36 cellular contexts compared by ENCODE assay signal in the genomic region with DNA sequence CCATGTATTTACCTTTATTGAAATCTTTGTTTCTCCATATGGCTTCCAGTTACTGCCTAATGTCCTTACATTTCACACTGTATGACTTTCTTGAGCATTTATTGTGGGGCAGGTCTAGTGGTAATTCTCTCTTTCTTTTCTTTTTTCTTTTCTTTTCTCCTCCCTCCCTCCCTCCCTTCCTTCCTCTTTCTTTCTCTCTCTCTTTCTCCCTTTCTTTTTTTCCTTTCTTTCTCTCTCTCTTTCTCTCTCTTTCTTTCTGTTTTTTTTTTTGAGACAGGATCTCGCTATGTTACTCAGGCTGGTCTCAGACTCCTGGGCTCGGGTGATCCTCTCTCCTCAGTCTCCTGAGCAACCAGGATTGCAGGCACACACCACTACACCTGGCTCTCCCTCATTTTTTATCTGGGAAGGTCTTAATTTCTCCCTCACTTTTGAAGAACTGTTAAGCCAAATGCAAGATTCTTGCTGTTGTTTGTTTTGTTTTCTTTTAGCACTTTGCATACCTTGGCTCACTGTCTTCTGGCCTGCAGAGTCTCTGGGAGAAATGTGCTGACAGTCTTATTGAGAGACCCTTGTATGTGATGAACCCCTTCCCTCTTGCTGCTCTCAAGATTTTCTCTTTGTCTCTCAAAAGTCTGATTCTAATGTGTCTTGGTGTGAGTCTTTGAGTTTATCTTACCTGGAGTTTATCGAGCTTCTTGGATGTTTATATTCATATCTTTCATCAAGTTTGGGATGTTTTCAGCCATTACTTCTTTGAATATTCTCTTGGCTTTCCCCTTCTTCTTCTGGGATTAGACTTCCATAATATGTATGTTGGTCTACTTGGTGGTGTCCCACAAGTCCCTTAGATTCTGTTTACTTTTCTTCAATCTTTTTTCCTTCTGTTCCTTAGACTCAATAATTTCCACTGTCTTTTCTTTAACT.
"Had no signal": no experiment of that assay in that cellular context is flagged by ENCODE, and none has a peak within 500 bp of the region (broad histone marks: within the 10 kb centered on the region; RNA-seq: fewer than 3 reads in every experiment).

No MANE protein-coding gene starts in this region.

- H3K27me3 ChIP-seq: ascending aorta, cardiac muscle cell had no signal

- H3K4me1 ChIP-seq: ascending aorta had no signal

- H3K4me1 Mint-ChIP-seq: activated B cell treated with CpG ODN at 0.5 μM for 24 hours; activated naive CD4-positive, alpha-beta T cell treated with anti-CD3 and anti-CD28 coated beads, Interleukin-2, amount 10 ng/mL, durations not matched to agents 7 days and 5 days; activated naive CD4-positive, alpha-beta T cell treated with anti-CD3 and anti-CD28 coated beads, Interleukin-2, amount 50 U/mL, for 24 hours; central memory CD8-positive, alpha-beta T cell had no signal

- H3K36me3 Mint-ChIP-seq: activated CD4-positive, alpha-beta memory T cell treated with anti-CD3 and anti-CD28 coated beads for 36 hours; activated naive CD4-positive, alpha-beta T cell treated with anti-CD3 and anti-CD28 coated beads, Interleukin-2, amount 10 ng/mL, durations not matched to agents 7 days and 5 days; brain had no signal

- ATAC-seq: activated CD8-positive, alpha-beta T cell treated with anti-CD3 and anti-CD28 coated beads for 36 hours; activated naive CD8-positive, alpha-beta T cell treated with anti-CD3 and anti-CD28 coated beads, Interleukin-2, amount 50 U/mL, for 24 hours; activated T-cell treated with anti-CD3 and anti-CD28 coated beads, Interleukin-2, amount 50 U/mL, for 4 hours; activated T-cell treated with anti-CD3 and anti-CD28 coated beads, Interleukin-2, amount 50 U/mL, for 72 hours had no signal

- H3K4me3 Mint-ChIP-seq: activated B cell treated with CpG ODN at 0.5 μM for 24 hours; activated CD4-positive, alpha-beta memory T cell treated with anti-CD3 and anti-CD28 coated beads for 36 hours; activated CD4-positive, alpha-beta T cell treated with anti-CD3 and anti-CD28 coated beads, Interleukin-2, amount 10 ng/mL, durations not matched to agents 24 days and 14 days; activated CD8-positive, alpha-beta T cell treated with anti-CD3 and anti-CD28 coated beads for 36 hours; activated naive CD4-positive, alpha-beta T cell treated with anti-CD3 and anti-CD28 coated beads, Interleukin-2, amount 10 ng/mL, durations not matched to agents 7 days and 5 days; activated naive CD4-positive, alpha-beta T cell treated with anti-CD3 and anti-CD28 coated beads, Interleukin-2, amount 50 U/mL, for 24 hours; activated naive CD8-positive, alpha-beta T cell; activated naive CD8-positive, alpha-beta T cell treated with anti-CD3 and anti-CD28 coated beads, Interleukin-2, amount 10 ng/mL, durations not matched to agents 7 days and 5 days; activated naive CD8-positive, alpha-beta T cell treated with anti-CD3 and anti-CD28 coated beads, Interleukin-2, amount 50 U/mL, for 24 hours; activated T-cell treated with anti-CD3 and anti-CD28 coated beads, Interleukin-2, amount 50 U/mL, for 4 hours; activated T-cell treated with anti-CD3 and anti-CD28 coated beads, Interleukin-2, amount 50 U/mL, for 72 hours; brain; central memory CD8-positive, alpha-beta T cell; T-helper 1 cell treated with Interleukin-12 subunit alpha and Interleukin-12 subunit beta and Interleukin-4 antibody, amounts not matched to agents 30 μg/mL and 1 μg/mL, for 36 hours; T-helper 2 cell treated with Interferon-gamma antibody and Interleukin-4, amounts not matched to agents 5 μg/mL and 100 μg/mL, for 36 hours had no signal

- H3K27ac Mint-ChIP-seq: activated B cell treated with CpG ODN at 0.5 μM for 24 hours; activated CD4-positive, alpha-beta memory T cell treated with anti-CD3 and anti-CD28 coated beads for 36 hours; activated CD4-positive, alpha-beta T cell treated with anti-CD3 and anti-CD28 coated beads, Interleukin-2, amount 10 ng/mL, durations not matched to agents 24 days and 14 days; activated CD8-positive, alpha-beta T cell treated with anti-CD3 and anti-CD28 coated beads for 36 hours; activated naive CD4-positive, alpha-beta T cell treated with anti-CD3 and anti-CD28 coated beads, Interleukin-2, amount 10 ng/mL, durations not matched to agents 7 days and 5 days; activated naive CD4-positive, alpha-beta T cell treated with anti-CD3 and anti-CD28 coated beads, Interleukin-2, amount 50 U/mL, for 24 hours; activated naive CD8-positive, alpha-beta T cell; activated naive CD8-positive, alpha-beta T cell treated with anti-CD3 and anti-CD28 coated beads, Interleukin-2, amount 10 ng/mL, durations not matched to agents 7 days and 5 days; activated naive CD8-positive, alpha-beta T cell treated with anti-CD3 and anti-CD28 coated beads, Interleukin-2, amount 50 U/mL, for 24 hours; activated T-cell treated with anti-CD3 and anti-CD28 coated beads, Interleukin-2, amount 50 U/mL, for 72 hours; activated T-helper 2 cell treated with anti-CD3 and anti-CD28 coated beads, Interferon-gamma antibody, Interleukin-2, Interleukin-4, amounts not matched to agents 10 μg/mL and 5 μg/mL and 100 μg/mL, durations not matched to agents 14 hours and 24 hours and 36 hours; brain; T-helper 1 cell treated with Interleukin-12 subunit alpha and Interleukin-12 subunit beta and Interleukin-4 antibody, amounts not matched to agents 30 μg/mL and 1 μg/mL, for 36 hours; T-helper 2 cell treated with Interferon-gamma antibody and Interleukin-4, amounts not matched to agents 5 μg/mL and 100 μg/mL, for 36 hours had no signal

- H3K27ac ChIP-seq: ascending aorta, cardiac muscle cell, VCaP had no signal

- H3K27me3 Mint-ChIP-seq: activated B cell treated with CpG ODN at 0.5 μM for 24 hours; activated CD4-positive, alpha-beta memory T cell treated with anti-CD3 and anti-CD28 coated beads for 36 hours; activated naive CD4-positive, alpha-beta T cell treated with anti-CD3 and anti-CD28 coated beads, Interleukin-2, amount 50 U/mL, for 24 hours; activated naive CD8-positive, alpha-beta T cell treated with anti-CD3 and anti-CD28 coated beads, Interleukin-2, amount 10 ng/mL, durations not matched to agents 7 days and 5 days; brain; central memory CD8-positive, alpha-beta T cell had no signal

- DNase-seq: activated B cell treated with CpG ODN at 0.5 μM for 24 hours; activated CD4-positive, alpha-beta memory T cell treated with anti-CD3 and anti-CD28 coated beads for 36 hours; activated CD4-positive, alpha-beta T cell treated with anti-CD3 and anti-CD28 coated beads for 4 hours; activated CD4-positive, alpha-beta T cell treated with anti-CD3 and anti-CD28 coated beads, Interleukin-2, amount 10 ng/mL, durations not matched to agents 24 days and 14 days; activated CD4-positive, alpha-beta T cell treated with anti-CD3 and anti-CD28 coated beads, Interleukin-2, amount 50 U/mL, for 1 hour; activated CD4-positive, alpha-beta T cell treated with anti-CD3 and anti-CD28 coated beads, Interleukin-2, amount 50 U/mL, for 4 hours; activated CD4-positive, CD25-positive, alpha-beta regulatory T cell treated with anti-CD3 and anti-CD28 coated beads, Interleukin-2, amount 50 U/mL, for 72 hours; activated CD8-positive, alpha-beta memory T cell treated with anti-CD3 and anti-CD28 coated beads, Interleukin-2, amount 50 U/mL, for 4 hours; activated CD8-positive, alpha-beta T cell treated with anti-CD3 and anti-CD28 coated beads for 36 hours; activated effector memory CD4-positive, alpha-beta T cell treated with Interleukin-2 at 50 U/mL for 16 hours; activated gamma-delta T cell; activated naive CD4-positive, alpha-beta T cell treated with anti-CD3 and anti-CD28 coated beads, Interleukin-2, amount 10 ng/mL, durations not matched to agents 7 days and 5 days; activated naive CD4-positive, alpha-beta T cell treated with Interleukin-2 at 50 U/mL for 16 hours; activated naive CD8-positive, alpha-beta T cell treated with anti-CD3 and anti-CD28 coated beads, Interleukin-2, amount 10 ng/mL, durations not matched to agents 7 days and 5 days; activated naive CD8-positive, alpha-beta T cell treated with anti-CD3 and anti-CD28 coated beads, Interleukin-2, amount 50 U/mL, for 24 hours; activated T-cell treated with anti-CD3 and anti-CD28 coated beads for 4 hours; activated T-cell treated with anti-CD3 and anti-CD28 coated beads, Interleukin-2, amount 50 U/mL, for 1 hour; activated T-cell treated with anti-CD3 and anti-CD28 coated beads, Interleukin-2, amount 50 U/mL, for 4 hours; activated T-cell treated with anti-CD3 and anti-CD28 coated beads, Interleukin-2, amount 50 U/mL, for 72 hours; amygdala; anterior cingulate cortex; caudate nucleus; cerebellar nuclear complex; T-helper 1 cell; T-helper 2 cell; T-helper 9 cell had no signal

- H3K36me3 ChIP-seq: ascending aorta, cardiac muscle cell had no signal

- H3K4me3 ChIP-seq: ascending aorta, cardiac muscle cell had no signal
